ENCODE assay signal across 13 cellular contexts in genomic region chr11:96097844-96098421, GRCh38.
DNase-seq lines count a peak whose midpoint lies in the region; ATAC-seq lines count a peak whose summit lies in the region.
"Had no signal": no experiment of that assay in that cellular context is flagged by ENCODE, and none has a peak within 500 bp of the region (broad histone marks: within the 10 kb centered on the region; RNA-seq: fewer than 3 reads in every experiment).

No MANE protein-coding gene starts in this region.

- H3K9me3 ChIP-seq in right cardiac atrium (ENCODE audit: control insufficient read depth, low read length) (no peaks in the 10 kb centered on the region), skeletal muscle satellite cell (replicated peaks; ENCODE audit: low read length) (no peaks in the 10 kb centered on the region), HAP-1 (no peaks in the 10 kb centered on the region)
- H3K9me3 ChIP-seq: MG63, neutrophil had no signal

- DNase-seq in G401 (ENCODE audit: low spot score) = peak; percentile 57
- DNase-seq in amniotic epithelial cell (ENCODE audit: low read depth) = peak; percentile 76
- DNase-seq in right cardiac atrium = peak in 1 of 3 donors; percentile 55
- DNase-seq in NCI-H2196 treated with DMSO at 0.1 percent for 48 hours (lab: John Stamatoyannopoulos, UW; ENCODE audit: unreplicated experiment) = no peak
- no peak for DNase-seq in HAP-1 (ENCODE audit: low spot score in 2 of 2)
- DNase-seq: activated CD8-positive, alpha-beta memory T cell treated with anti-CD3 and anti-CD28 coated beads, Interleukin-2, amount 50 U/mL, for 4 hours; MG63; NCI-H526 treated with DMSO at 0.1 percent for 48 hours; T-helper 17 cell had no signal

- peak in 1 of 2 donors; percentile 38 for ATAC-seq in right cardiac atrium
- no peak for ATAC-seq in HG02840 (IDR thresholded peaks at IDR 0.05; ENCODE audit: low FRiP score, unreplicated experiment)
- no peak for ATAC-seq in HG02571 (IDR thresholded peaks at IDR 0.05; ENCODE audit: unreplicated experiment)
- ATAC-seq: T-helper 17 cell had no signal

- peak overlapping the region; percentile 26 for H3K27ac ChIP-seq in right cardiac atrium (ENCODE audit: low read length)
- H3K27ac ChIP-seq: neutrophil had no signal

- intact Hi-C loops in right cardiac atrium (cut with DNase I) = no loop called here

- peak overlapping the region; percentile 31 for H3K4me2 ChIP-seq in skeletal muscle satellite cell (ENCODE audit: low read length)

- WGBS in right cardiac atrium = 65% methylated on average over 4 of the region's 4 CpGs

- no peaks in the 10 kb centered on the region for H3K27me3 ChIP-seq in right cardiac atrium (ENCODE audit: control insufficient read depth, insufficient read depth)
- H3K27me3 ChIP-seq in skeletal muscle satellite cell (ENCODE audit: control insufficient read depth, insufficient read depth, low read length) = no peaks in the 10 kb centered on the region
- no peaks in the 10 kb centered on the region for H3K27me3 ChIP-seq in HAP-1 (ENCODE audit: low read depth)
- H3K27me3 ChIP-seq: MG63, neutrophil had no signal

- peaks cover 2% of the 10 kb centered on the region for H3K4me1 ChIP-seq in right cardiac atrium (ENCODE audit: control insufficient read depth, insufficient read depth, low read length)
- peaks cover 29% of the 10 kb centered on the region for H3K4me1 ChIP-seq in skeletal muscle satellite cell (ENCODE audit: control insufficient read depth, insufficient read depth, low read length)
- H3K4me1 ChIP-seq in HAP-1 = peaks cover 33% of the 10 kb centered on the region

- H3K36me3 ChIP-seq in skeletal muscle satellite cell (ENCODE audit: insufficient read depth, low read length) = peaks cover 4% of the 10 kb centered on the region
- H3K36me3 ChIP-seq in HAP-1 (replicated peaks) = no peaks in the 10 kb centered on the region
- H3K36me3 ChIP-seq: MG63, neutrophil had no signal

- in situ Hi-C loops in G401 (cut with HindIII; ENCODE audit: low sequenced_read_pairs) = no loop called here
- in situ Hi-C loops in HAP-1 (cut with MboI; ENCODE audit: low sequenced_read_pairs) = no loop called here

- H3K9ac ChIP-seq in skeletal muscle satellite cell (ENCODE audit: low read depth, low read length) = no peak overlapping the region

- H3K4me3 ChIP-seq in right cardiac atrium (ENCODE audit: low read length) (no peak overlapping the region), skeletal muscle satellite cell (ENCODE audit: low read length) (no peak overlapping the region), HAP-1 (no peak overlapping the region)
- H3K4me3 ChIP-seq: MG63 had no signal

Comparison
In these comparisons a context has a peak if more than half of its experiments do, and no peak if none do; other contexts are left out.
1. DNase-seq: peak in G401 (single experiment) and amniotic epithelial cell (single experiment); none in NCI-H2196 treated with DMSO at 0.1 percent for 48 hours (single experiment) and HAP-1 (0 of 2).